9 cellular contexts compared by ENCODE assay signal in genomic region chr9:91420471-91421021, GRCh38. TPM values are rescaled to one million over a fixed set of nuclear protein-coding genes. Genes with fewer than 3 reads are reported as not detected.
DNase-seq lines count a peak whose midpoint lies in the region; ATAC-seq and TF ChIP-seq lines count a peak whose summit lies in the region.
"Had no signal": no experiment of that assay in that cellular context is flagged by ENCODE, and none has a peak within 500 bp of the region (broad histone marks: within the 10 kb centered on the region; RNA-seq: fewer than 3 reads in every experiment).

No MANE protein-coding gene starts in this region.

- H3K4me1 Mint-ChIP-seq in activated naive CD4-positive, alpha-beta T cell treated with anti-CD3 and anti-CD28 coated beads, Interleukin-2, amount 10 ng/mL, durations not matched to agents 7 days and 5 days: peaks cover 57% of the 10 kb centered on the region
- H3K4me1 Mint-ChIP-seq in chondrocyte (ENCODE audit: low read depth): peaks cover 71% of the 10 kb centered on the region

- ATAC-seq in upper lobe of right lung (no peak), HG02981 (IDR thresholded peaks at IDR 0.05; ENCODE audit: unreplicated experiment) (no peak)

- intact Hi-C loops in upper lobe of right lung (cut with DNase I): loop anchor here (10.0 kb wide), 1 partner anchor 386 kb away; no protein-coding TSS in a partner anchor

- TF ChIP-seq CTCF in chondrocyte (IDR thresholded peaks at IDR 0.05): no peak
- no peak for TF ChIP-seq CTCF in upper lobe of right lung (IDR thresholded peaks at IDR 0.05)

- H3K4me3 Mint-ChIP-seq in activated naive CD4-positive, alpha-beta T cell treated with anti-CD3 and anti-CD28 coated beads, Interleukin-2, amount 10 ng/mL, durations not matched to agents 7 days and 5 days: peak overlapping the region; percentile 66
- H3K4me3 Mint-ChIP-seq in chondrocyte (ENCODE audit: unreplicated experiment): peak overlapping the region; percentile 97

- 72 to 76% methylated on average over 8 of the region's 12 CpGs for WGBS in mesodermal cell (ENCODE audit: insufficient coverage in 2 of 2), 2 experiments

- H3K36me3 ChIP-seq in mesodermal cell (ENCODE audit: control insufficient read depth, insufficient read depth, low read length) (no peaks in the 10 kb centered on the region), upper lobe of right lung (no peaks in the 10 kb centered on the region)

- CTCF ChIA-PET in activated naive CD4-positive, alpha-beta T cell treated with anti-CD3 and anti-CD28 coated beads, Interleukin-2, amount 10 ng/mL, durations not matched to agents 7 days and 5 days (lab: Charles Lee): interaction anchor here (1.3 kb wide), 1 partner anchor 23 kb away, joined by 4 read pairs; no protein-coding TSS in a partner anchor

- no peak for DNase-seq in activated naive CD4-positive, alpha-beta T cell treated with anti-CD3 and anti-CD28 coated beads, Interleukin-2, amount 10 ng/mL, durations not matched to agents 7 days and 5 days
- no peak for DNase-seq in activated naive CD4-positive, alpha-beta T cell treated with Interleukin-2 at 50 U/mL for 16 hours
- DNase-seq in chondrocyte (ENCODE audit: low spot score) (no peak), upper lobe of right lung (no peak), NCI-H446 (lab: John Stamatoyannopoulos, UW) (no peak)
- DNase-seq in stimulated activated CD4-positive, alpha-beta T cell treated with anti-CD3 and anti-CD28 coated beads, Interleukin-2, amount 100 ng/mL, for 24 hours: no peak
- DNase-seq: DMS153 had no signal

- no peaks in the 10 kb centered on the region for H3K27me3 ChIP-seq in upper lobe of right lung

- H3K4me3 ChIP-seq in mesodermal cell (ENCODE audit: extremely low read depth, insufficient read depth, low read length, poor library complexity, severe bottlenecking) (peak overlapping the region; percentile 78), upper lobe of right lung (peak overlapping the region; percentile 71)

- peaks cover 35% of the 10 kb centered on the region for H3K27me3 Mint-ChIP-seq in activated naive CD4-positive, alpha-beta T cell treated with anti-CD3 and anti-CD28 coated beads, Interleukin-2, amount 10 ng/mL, durations not matched to agents 7 days and 5 days
- H3K27me3 Mint-ChIP-seq in chondrocyte (ENCODE audit: low read depth): no peaks in the 10 kb centered on the region

- peaks cover 9% of the 10 kb centered on the region for H3K36me3 Mint-ChIP-seq in activated naive CD4-positive, alpha-beta T cell treated with anti-CD3 and anti-CD28 coated beads, Interleukin-2, amount 10 ng/mL, durations not matched to agents 7 days and 5 days
- H3K36me3 Mint-ChIP-seq in chondrocyte (ENCODE audit: low read depth): no peaks in the 10 kb centered on the region

- no peaks in the 10 kb centered on the region for H3K9me3 Mint-ChIP-seq in activated naive CD4-positive, alpha-beta T cell treated with anti-CD3 and anti-CD28 coated beads, Interleukin-2, amount 10 ng/mL, durations not matched to agents 7 days and 5 days
- no peaks in the 10 kb centered on the region for H3K9me3 Mint-ChIP-seq in chondrocyte (ENCODE audit: low read depth)

- H3K9me3 ChIP-seq in mesodermal cell (ENCODE audit: control insufficient read depth, low read length) (no peaks in the 10 kb centered on the region), upper lobe of right lung (no peaks in the 10 kb centered on the region)

- H3K27ac Mint-ChIP-seq in activated naive CD4-positive, alpha-beta T cell treated with anti-CD3 and anti-CD28 coated beads, Interleukin-2, amount 10 ng/mL, durations not matched to agents 7 days and 5 days: no peak overlapping the region
- H3K27ac Mint-ChIP-seq in chondrocyte (ENCODE audit: unreplicated experiment): peak overlapping the region; percentile 99

- H3K27ac ChIP-seq in mesodermal cell (ENCODE audit: low read depth, low read length, severe bottlenecking) (peak overlapping the region; percentile 41), upper lobe of right lung (peak overlapping the region; percentile 87)

- H3K4me1 ChIP-seq in mesodermal cell (ENCODE audit: control insufficient read depth, insufficient read depth, low read length, poor library complexity, severe bottlenecking) (peaks cover 21% of the 10 kb centered on the region), upper lobe of right lung (peaks cover 32% of the 10 kb centered on the region)

RNA-seq across cellular contexts. Expression of gene NFIL3, which starts 3.1 kb away (rescaled TPM):
- total RNA-seq in chondrocyte (22.5 to 43.3 TPM (median 43.2 TPM) in 3 replicates), upper lobe of right lung (26.2 TPM)
- polyA plus RNA-seq in mesodermal cell (2013, experiment 1 of 2): 17.7 TPM
- 18.5 TPM for polyA plus RNA-seq in mesodermal cell (2013, experiment 2 of 2)

RNA-seq across cellular contexts. Expression of gene AUH, which starts 58.8 kb away (rescaled TPM):
- 8.8 to 11.5 TPM (median 9.1 TPM) in 3 replicates for total RNA-seq in chondrocyte
- polyA plus RNA-seq in mesodermal cell (2013, experiment 1 of 2): 18.1 TPM
- polyA plus RNA-seq in mesodermal cell (2013, experiment 2 of 2): 20.1 TPM
- total RNA-seq in upper lobe of right lung: 18.6 TPM
